10 cellular contexts compared by ENCODE assay signal in genomic region chr6:31548423-31548873, GRCh38. TPM values are rescaled to one million over a fixed set of nuclear protein-coding genes. Genes with fewer than 3 reads are reported as not detected.
A peak's percentile ranks its signal among the peaks of the same experiment; 100 is the strongest.
DNase-seq lines count a peak whose midpoint lies in the region; ATAC-seq, FAIRE-seq and TF ChIP-seq lines count a peak whose summit lies in the region.
"Had no signal": no experiment of that assay in that cellular context is flagged by ENCODE, and none has a peak within 500 bp of the region (broad histone marks: within the 10 kb centered on the region; RNA-seq: fewer than 3 reads in every experiment).

No MANE protein-coding gene starts in this region.

- H4K20me1 ChIP-seq in astrocyte (ENCODE audit: insufficient read depth, low read length), result no peaks in the 10 kb centered on the region

- no peak overlapping the region for H3K27ac ChIP-seq in astrocyte (ENCODE audit: low read depth, low read length)
- peak overlapping the region; percentile 10 to 53 for H3K27ac ChIP-seq in lung (ENCODE audit: low read depth in 1 of 2, low read length in 1 of 2)
- peak overlapping the region; percentile 86 to 92 (median 89) for H3K27ac ChIP-seq in transverse colon

- no peak for DNase-seq in activated naive CD4-positive, alpha-beta T cell (lab: John Stamatoyannopoulos, UW)
- no peak for DNase-seq in astrocyte (ENCODE audit: low read depth)
- DNase-seq in lung (ENCODE audit: low spot score), result no peak
- DNase-seq in transverse colon, result no peak
- DNase-seq in HUDEP-2 (lab: John Stamatoyannopoulos, UW; ENCODE audit: unreplicated experiment in 76 of 76), result no peak
- no peak for DNase-seq in activated CD4-positive, CD25-positive, alpha-beta regulatory T cell treated with anti-CD3 and anti-CD28 coated beads, Interleukin-2, amount 50 U/mL, for 72 hours
- no peak for DNase-seq in NCI-H1092 (lab: John Stamatoyannopoulos, UW)
- DNase-seq: DMS79 treated with DMSO at 0.1 percent for 48 hours, T-helper 9 cell had no signal

- peak overlapping the region; percentile 87 for H3K9ac ChIP-seq in astrocyte (ENCODE audit: low read length)

- peaks cover 9% of the 10 kb centered on the region for H3K36me3 ChIP-seq in astrocyte (ENCODE audit: insufficient read depth, low read length)
- H3K36me3 ChIP-seq in lung (ENCODE audit: control insufficient read depth in 2 of 2, insufficient read depth in 2 of 2, low read length in 2 of 2), result peaks cover 0 to 2% of the 10 kb centered on the region in 2 donors
- peaks cover 0 to under 1% (median 0%) of the 10 kb centered on the region in 4 donors for H3K36me3 ChIP-seq in transverse colon

- TF ChIP-seq CTCF in astrocyte (IDR thresholded peaks at IDR 0.05; ENCODE audit: insufficient read depth, low read depth, low read length) (no peak), lung (IDR thresholded peaks at IDR 0.05; ENCODE audit: control extremely low read depth, extremely low read depth) (no peak), transverse colon (IDR thresholded peaks at IDR 0.05) (no peak)

- H3K27me3 ChIP-seq in astrocyte (ENCODE audit: insufficient read depth, low read length) (no peaks in the 10 kb centered on the region), lung (ENCODE audit: control insufficient read depth, insufficient read depth) (no peaks in the 10 kb centered on the region), transverse colon (no peaks in the 10 kb centered on the region)

- H3K27me3 Mint-ChIP-seq in activated naive CD4-positive, alpha-beta T cell treated with anti-CD3 and anti-CD28 coated beads, Interleukin-2, amount 50 U/mL, for 24 hours, result no peaks in the 10 kb centered on the region
- no peaks in the 10 kb centered on the region for H3K27me3 Mint-ChIP-seq in astrocyte (ENCODE audit: low read depth, unreplicated experiment)

- H3K4me3 Mint-ChIP-seq in activated naive CD4-positive, alpha-beta T cell treated with anti-CD3 and anti-CD28 coated beads, Interleukin-2, amount 50 U/mL, for 24 hours, result peak overlapping the region; percentile 89
- H3K4me3 Mint-ChIP-seq in astrocyte (ENCODE audit: unreplicated experiment), result peak overlapping the region; percentile 94

- H3K9me3 Mint-ChIP-seq in activated naive CD4-positive, alpha-beta T cell treated with anti-CD3 and anti-CD28 coated beads, Interleukin-2, amount 50 U/mL, for 24 hours, result no peaks in the 10 kb centered on the region
- no peaks in the 10 kb centered on the region for H3K9me3 Mint-ChIP-seq in astrocyte (ENCODE audit: unreplicated experiment)

- in situ Hi-C loops in transverse colon (cut with MboI; ENCODE audit: low pct_ligation_motif_present in 1 of 4, low pct_unique_long_range_greater_than_20kb in 1 of 4, low sequenced_read_pairs in 3 of 4), result loop anchor here in 3 of 4 donors (5.0 to 10.0 kb wide), 3 partner anchors 46 to 54 kb away; partner anchors contain the start of genes MICB (in 1 of the 3) and NCR3 (in 1 of the 3)

- TF ChIP-seq EP300 in transverse colon (IDR thresholded peaks at IDR 0.05; ENCODE audit: low read depth), result no peak

- peaks cover 26% of the 10 kb centered on the region for H3K4me1 Mint-ChIP-seq in activated naive CD4-positive, alpha-beta T cell treated with anti-CD3 and anti-CD28 coated beads, Interleukin-2, amount 50 U/mL, for 24 hours
- peaks cover 17% of the 10 kb centered on the region for H3K4me1 Mint-ChIP-seq in astrocyte (ENCODE audit: low read depth, unreplicated experiment)

- H3K4me1 ChIP-seq in astrocyte (ENCODE audit: insufficient read depth, low read length) (peaks cover 21% of the 10 kb centered on the region), lung (ENCODE audit: control insufficient read depth in 2 of 2, insufficient read depth in 2 of 2, low read length in 2 of 2) (peaks cover 0 to 4% of the 10 kb centered on the region in 2 donors), transverse colon (peaks cover 10 to 23% (median 15%) of the 10 kb centered on the region in 4 donors)

- peaks cover 13% of the 10 kb centered on the region for H3K79me2 ChIP-seq in astrocyte (ENCODE audit: insufficient read depth, low read length)

- no peak for ATAC-seq in lung (ENCODE audit: insufficient read depth, low FRiP score)

- H3K27ac Mint-ChIP-seq in activated naive CD4-positive, alpha-beta T cell treated with anti-CD3 and anti-CD28 coated beads, Interleukin-2, amount 50 U/mL, for 24 hours, result peak overlapping the region; percentile 66
- no peak overlapping the region for H3K27ac Mint-ChIP-seq in astrocyte (ENCODE audit: unreplicated experiment)

- H3K4me2 ChIP-seq in astrocyte (ENCODE audit: low read length), result peak overlapping the region; percentile 95

- no peak for TF ChIP-seq POLR2A in transverse colon (IDR thresholded peaks at IDR 0.05)

- no peak for FAIRE-seq in astrocyte (lab: Jason Lieb, UNC)

- intact Hi-C loops in transverse colon (cut with DNase I; ENCODE audit: low total_unique reads), result loop anchor here (5.0 kb wide), 1 partner anchor 34 kb away; the partner anchor contains the start of gene LTB

- no peaks in the 10 kb centered on the region for H3K9me3 ChIP-seq in astrocyte (ENCODE audit: insufficient read depth, low read depth, low read length)
- H3K9me3 ChIP-seq in lung (ENCODE audit: control insufficient read depth in 2 of 2, insufficient read depth in 1 of 2, low read length in 1 of 2), result no peaks in the 10 kb centered on the region
- H3K9me3 ChIP-seq in transverse colon, result no peaks in the 10 kb centered on the region

- H2AFZ ChIP-seq in astrocyte (ENCODE audit: low read depth, low read length), result no peak overlapping the region

- H3K4me3 ChIP-seq in astrocyte (ENCODE audit: insufficient read depth, low read depth, low read length) (peak overlapping the region; percentile 59), lung (no peak overlapping the region), transverse colon (no peak overlapping the region)

- WGBS in lung, 2 donors, result 93 to 97% methylated on average over 3 of the region's 3 CpGs
- WGBS in transverse colon (ENCODE audit: low coverage in 1 of 2), 2 donors, result 90 to 97% methylated on average over 2 to 3 of the region's 3 CpGs

- H3K36me3 Mint-ChIP-seq in activated naive CD4-positive, alpha-beta T cell treated with anti-CD3 and anti-CD28 coated beads, Interleukin-2, amount 50 U/mL, for 24 hours, result no peaks in the 10 kb centered on the region
- H3K36me3 Mint-ChIP-seq in astrocyte (ENCODE audit: low read depth, unreplicated experiment), result peaks cover 11% of the 10 kb centered on the region

RNA-seq across cellular contexts. Expression of gene NFKBIL1, which starts 1.0 kb away (rescaled TPM):
- total RNA-seq in astrocyte (18.8 and 20.4 TPM in 2 replicates), lung (10 to 100 TPM; 13.5 to 19.2 TPM), transverse colon (10 to 100 TPM; 13.7 to 29.5 (median 22.9) TPM)
- 10 to 100 TPM; 18.9 to 32.2 TPM for polyA plus RNA-seq in lung

RNA-seq across cellular contexts. Expression of gene ATP6V1G2, which starts 2.0 kb away (rescaled TPM):
- total RNA-seq in astrocyte (2.6 and 3.4 TPM in 2 replicates), lung (1 to 10 TPM in 1 of 2 donors, under 1 TPM in 1; 0.28 to 1.5 TPM), transverse colon (under 1 TPM in 2 of 4 donors, not detected in 2; 0.82 to 0.95 TPM)
- polyA plus RNA-seq in lung, result under 1 TPM; 0.47 to 0.56 TPM

RNA-seq across cellular contexts. Expression of gene DDX39B, which starts 6.6 kb away (rescaled TPM):
- total RNA-seq in astrocyte, result 284 and 294 TPM in 2 replicates
- 100 to 1,000 TPM; 316 to 418 TPM for total RNA-seq in lung
- polyA plus RNA-seq in lung, result 100 to 1,000 TPM; 318 to 354 TPM
- 100 to 1,000 TPM; 147 to 519 (median 271) TPM for total RNA-seq in transverse colon

RNA-seq across cellular contexts. Expression of gene MCCD1, which starts 19.7 kb away (rescaled TPM):
- total RNA-seq in astrocyte, result not detected in 2 replicates
- total RNA-seq in lung, result not detected
- not detected for polyA plus RNA-seq in lung
- total RNA-seq in transverse colon, result not detected

RNA-seq across cellular contexts. Expression of gene LTA, which starts 23.6 kb away (rescaled TPM):
- total RNA-seq in astrocyte (not detected in 2 replicates), lung (1 to 10 TPM in 1 of 2 donors, under 1 TPM in 1; 0.54 to 1.2 TPM), transverse colon (not detected)
- polyA plus RNA-seq in lung, result under 1 TPM; 0.28 to 0.40 TPM
